ENCODE assay signal across 24 cellular contexts in the genomic region with DNA sequence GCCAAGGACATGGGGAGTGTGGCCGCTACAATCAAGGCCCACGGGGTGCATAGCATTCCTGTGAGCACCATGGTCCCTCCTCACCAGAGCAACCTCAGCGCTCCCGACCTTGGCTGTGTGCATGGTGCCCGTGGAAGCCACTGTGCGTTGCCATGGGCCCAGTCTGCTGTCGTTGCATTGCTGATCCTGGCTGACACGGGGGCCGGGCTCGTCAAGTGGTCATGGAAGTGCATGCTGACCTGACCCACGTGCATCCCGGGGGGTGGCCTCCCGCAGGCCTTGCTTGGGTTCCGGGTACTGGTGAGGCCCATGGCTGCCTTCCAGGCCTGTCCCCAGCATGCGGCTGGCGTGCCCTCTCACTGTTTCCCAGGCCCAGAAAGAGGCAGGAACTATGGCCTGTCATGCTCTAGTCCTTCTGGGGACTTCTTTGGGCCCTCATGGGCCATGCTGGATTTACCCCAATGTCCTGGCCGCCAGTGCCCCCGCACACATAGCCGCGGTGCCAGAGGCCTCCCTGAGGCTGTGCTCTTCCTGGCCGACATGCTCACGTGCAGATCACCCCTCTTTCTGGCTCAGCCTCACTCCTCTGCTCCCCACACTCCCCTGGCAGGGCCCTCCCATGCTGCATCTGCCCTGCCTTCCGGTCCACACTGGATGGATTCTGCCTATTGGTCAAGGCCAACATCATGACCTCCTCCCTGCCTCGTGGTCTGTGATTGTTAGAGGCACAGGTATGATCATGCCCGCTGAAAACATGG.
"Had no signal": no experiment of that assay in that cellular context is flagged by ENCODE, and none has a peak within 500 bp of the region (broad histone marks: within the 10 kb centered on the region; RNA-seq: fewer than 3 reads in every experiment).

No MANE protein-coding gene starts in this region.

- H3K27ac ChIP-seq: ascending aorta, breast epithelium, cardiac muscle cell, coronary artery had no signal

- H3K4me3 ChIP-seq: ascending aorta, breast epithelium, cardiac muscle cell, coronary artery, dorsolateral prefrontal cortex had no signal

- H3K27me3 ChIP-seq: ascending aorta, dorsolateral prefrontal cortex had no signal

- H3K4me1 ChIP-seq: ascending aorta, breast epithelium had no signal

- H3K36me3 ChIP-seq: ascending aorta, breast epithelium, cardiac muscle cell had no signal

- DNase-seq: activated CD4-positive, alpha-beta memory T cell treated with anti-CD3 and anti-CD28 coated beads, Interleukin-2, amount 10 ng/mL, durations not matched to agents 7 days and 5 days; activated CD4-positive, alpha-beta T cell treated with anti-CD3 and anti-CD28 coated beads for 1 hour; activated CD4-positive, alpha-beta T cell treated with anti-CD3 and anti-CD28 coated beads for 4 hours; activated CD4-positive, alpha-beta T cell treated with anti-CD3 and anti-CD28 coated beads, Interleukin-2, amount 10 ng/mL, durations not matched to agents 7 days and 5 days; activated CD4-positive, alpha-beta T cell treated with anti-CD3 and anti-CD28 coated beads, Interleukin-2, amount 50 U/mL, for 4 hours; activated CD8-positive, alpha-beta memory T cell treated with anti-CD3 and anti-CD28 coated beads, Interleukin-2, amount 50 U/mL, for 48 hours; activated gamma-delta T cell; activated naive CD4-positive, alpha-beta T cell; activated naive CD4-positive, alpha-beta T cell treated with anti-CD3 and anti-CD28 coated beads, Interleukin-2, amount 10 ng/mL, durations not matched to agents 7 days and 5 days; activated naive CD8-positive, alpha-beta T cell treated with anti-CD3 and anti-CD28 coated beads, Interleukin-2, amount 10 ng/mL, durations not matched to agents 7 days and 5 days; activated T-cell treated with anti-CD3 and anti-CD28 coated beads for 4 hours; activated T-cell treated with anti-CD3 and anti-CD28 coated beads, Interleukin-2, amount 50 U/mL, for 24 hours; activated T-cell treated with anti-CD3 and anti-CD28 coated beads, Interleukin-2, amount 50 U/mL, for 72 hours; effector memory CD4-positive, alpha-beta T cell; endodermal cell; foreskin fibroblast; T-helper 2 cell had no signal

- ATAC-seq: activated naive CD4-positive, alpha-beta T cell treated with anti-CD3 and anti-CD28 coated beads, Interleukin-2, amount 50 U/mL, for 72 hours; activated T-cell treated with anti-CD3 and anti-CD28 coated beads, Interleukin-2, amount 50 U/mL, for 72 hours; esophagus mucosa had no signal
